In the genomic region with DNA sequence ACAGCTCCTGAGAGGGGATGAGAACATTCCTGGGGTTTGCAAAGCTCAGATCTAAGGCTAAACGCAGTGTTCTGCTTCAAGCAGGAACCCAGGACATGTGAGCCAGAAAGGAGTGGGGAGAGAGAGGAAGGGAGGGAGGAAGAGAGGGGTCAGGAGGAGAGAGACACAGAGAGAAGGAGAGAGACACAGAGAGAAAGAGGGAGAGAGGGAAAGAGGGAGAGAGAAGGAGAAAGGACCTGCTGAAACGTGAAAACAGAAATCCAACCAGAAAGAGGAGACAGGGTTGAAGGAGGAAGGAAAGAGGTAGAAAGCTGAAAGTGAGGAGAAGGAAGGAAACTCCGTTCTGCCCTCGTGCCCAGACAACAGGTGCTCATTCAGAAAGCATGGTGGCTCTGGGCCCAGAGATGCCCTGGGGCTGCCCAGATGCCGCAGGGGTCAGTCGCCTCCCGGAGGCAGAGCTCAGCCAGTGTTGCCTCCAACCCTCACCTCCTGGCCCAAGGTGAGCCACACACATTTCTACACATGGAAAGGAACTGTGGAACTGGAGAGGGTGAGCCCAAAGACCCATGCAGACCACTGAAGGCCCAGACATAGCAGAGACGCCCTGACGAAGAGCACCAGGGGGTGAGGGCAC, we compare ENCODE assay signal across 25 cellular contexts. TPM values are rescaled to one million over a fixed set of nuclear protein-coding genes. Genes with fewer than 3 reads are reported as not detected.
"Had no signal": no experiment of that assay in that cellular context is flagged by ENCODE, and none has a peak within 500 bp of the region (broad histone marks: within the 10 kb centered on the region; RNA-seq: fewer than 3 reads in every experiment).

No MANE protein-coding gene starts in this region.

- H3K27me3 ChIP-seq: ascending aorta, body of pancreas, Peyer's patch had no signal

- ATAC-seq: activated CD8-positive, alpha-beta memory T cell treated with anti-CD3 and anti-CD28 coated beads, Interleukin-2, amount 10 ng/mL, durations not matched to agents 7 days and 5 days; activated naive CD4-positive, alpha-beta T cell treated with anti-CD3 and anti-CD28 coated beads, Interleukin-2, amount 50 U/mL, for 72 hours; activated naive CD8-positive, alpha-beta T cell treated with anti-CD3 and anti-CD28 coated beads, Interleukin-2, amount 50 U/mL, for 24 hours; body of pancreas had no signal

- DNase-seq: activated B cell treated with CpG ODN at 0.5 μM for 24 hours; activated CD4-positive, alpha-beta T cell treated with anti-CD3 and anti-CD28 coated beads for 1 hour; activated CD4-positive, alpha-beta T cell treated with anti-CD3 and anti-CD28 coated beads, Interleukin-2, amount 10 ng/mL, durations not matched to agents 24 days and 14 days; activated CD4-positive, alpha-beta T cell treated with anti-CD3 and anti-CD28 coated beads, Interleukin-2, amount 50 U/mL, for 48 hours; activated CD8-positive, alpha-beta memory T cell treated with anti-CD3 and anti-CD28 coated beads, Interleukin-2, amount 10 ng/mL, durations not matched to agents 7 days and 5 days; activated effector memory CD4-positive, alpha-beta T cell treated with anti-CD3 and anti-CD28 coated beads, Interleukin-2, amount 50 U/mL, for 16 hours; activated naive CD4-positive, alpha-beta T cell treated with Interleukin-2 at 50 U/mL for 16 hours; activated naive CD8-positive, alpha-beta T cell treated with anti-CD3 and anti-CD28 coated beads, Interleukin-2, amount 50 U/mL, for 24 hours; activated T-cell treated with anti-CD3 and anti-CD28 coated beads, Interleukin-2, amount 50 U/mL, for 24 hours; amniotic stem cell; body of pancreas; central memory CD4-positive, alpha-beta T cell; NCI-H1092; NCI-H1417; NCI-H1930; NCI-H2171; NCI-H510A treated with DMSO at 0.1 percent for 48 hours; NCI-H69; Peyer's patch; SHP77 had no signal

- H3K36me3 ChIP-seq: ascending aorta, Peyer's patch, SJSA1 had no signal

- H3K4me3 ChIP-seq: ascending aorta, body of pancreas, Peyer's patch, SJSA1 had no signal

- H3K9me3 ChIP-seq: ascending aorta, body of pancreas, Peyer's patch had no signal

- H3K27ac ChIP-seq: ascending aorta, body of pancreas, Peyer's patch, SJSA1 had no signal

- FAIRE-seq: bronchial epithelial cell had no signal

- H3K4me1 ChIP-seq: ascending aorta, body of pancreas, Peyer's patch, SJSA1 had no signal

RNA-seq across cellular contexts. Expression of gene ENPP7, which starts 49.0 kb away (rescaled TPM):
- total RNA-seq: activated CD4-positive, alpha-beta T cell treated with anti-CD3 and anti-CD28 coated beads, Interleukin-2, amount 10 ng/mL, durations not matched to agents 24 days and 14 days; body of pancreas; bronchial epithelial cell; MCF 10A; SJSA1 had no signal
